ENCODE assay signal across 13 cellular contexts in the genomic region with DNA sequence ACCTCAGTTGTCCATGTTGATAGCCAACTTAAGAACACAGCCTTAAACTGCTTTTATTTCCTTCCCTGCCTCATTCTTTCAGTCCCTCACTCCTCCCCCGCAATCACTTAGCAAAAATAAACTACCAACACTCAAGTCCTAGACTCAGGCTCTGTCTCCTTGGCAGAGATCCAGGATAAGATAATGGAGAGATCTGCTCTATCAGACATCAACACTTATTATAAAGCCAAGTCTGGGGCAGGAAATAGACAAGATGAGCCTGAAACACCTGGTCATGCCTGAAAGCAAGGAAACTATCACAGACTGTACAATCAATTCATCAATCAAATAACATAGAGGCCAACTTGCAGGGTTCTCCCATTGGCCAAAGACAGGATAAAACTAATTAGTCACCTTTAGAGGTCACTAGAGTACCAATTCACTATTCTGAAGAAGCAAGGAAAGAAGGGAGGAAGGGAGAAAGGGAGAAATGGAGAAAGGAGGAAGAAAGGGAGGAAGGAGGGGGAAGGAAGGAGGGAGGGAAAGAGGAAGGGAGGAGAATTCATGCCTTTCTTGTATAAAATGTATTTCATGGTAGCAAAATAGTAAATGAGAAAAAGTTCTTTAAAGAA. TPM values are rescaled to one million over a fixed set of nuclear protein-coding genes. Genes with fewer than 3 reads are reported as not detected.
DNase-seq lines count a peak whose midpoint lies in the region; ATAC-seq and TF ChIP-seq lines count a peak whose summit lies in the region.
"Had no signal": no experiment of that assay in that cellular context is flagged by ENCODE, and none has a peak within 500 bp of the region (broad histone marks: within the 10 kb centered on the region; RNA-seq: fewer than 3 reads in every experiment).

No MANE protein-coding gene starts in this region.

- DNase-seq in natural killer cell, result no peak
- no peak for DNase-seq in natural killer cell treated with Interleukin-12 subunit alpha and Interleukin-12 subunit beta and Interleukin-15 and Interleukin-18, amount 100 ng/mL, for 72 hours (ENCODE audit: low spot score)
- DNase-seq in NCI-H345 (lab: John Stamatoyannopoulos, UW), result peak; percentile 9
- DNase-seq in fibroblast of mammary gland (ENCODE audit: low read depth), result peak; percentile 0
- DNase-seq in hippocampal formation (lab: John Stamatoyannopoulos, UW), result no peak
- no peak for DNase-seq in neuronal stem cell (ENCODE audit: low spot score)
- no peak for DNase-seq in activated CD4-positive, alpha-beta memory T cell treated with anti-CD3 and anti-CD28 coated beads for 36 hours
- no peak for DNase-seq in putamen (ENCODE audit: low spot score)
- DNase-seq: effector CD4-positive, alpha-beta T cell; mesenchymal stem cell; stimulated activated CD4-positive, alpha-beta T cell treated with anti-CD3 and anti-CD28 coated beads, Interleukin-12 subunit alpha, Interleukin-12 subunit beta, amount 100 ng/mL, for 4 hours had no signal

- H4K91ac ChIP-seq in neuronal stem cell (ENCODE audit: low read depth, low read length, poor library complexity), result no peak overlapping the region

- H3K4me3 ChIP-seq in fibroblast of mammary gland (ENCODE audit: control insufficient read depth, low read depth, low read length) (no peak overlapping the region), neuronal stem cell (ENCODE audit: low read length in 2 of 2) (no peak overlapping the region)

- peak in 1 of 3 donors; percentile 45 for ATAC-seq in natural killer cell
- ATAC-seq in natural killer cell treated with Interleukin-12 subunit alpha and Interleukin-12 subunit beta and Interleukin-15 and Interleukin-18, amount 100 ng/mL, for 72 hours, result no peak
- ATAC-seq: activated T-helper 17 cell treated with anti-CD3 and anti-CD28 coated beads, Interleukin-2, amount 50 U/mL, for 72 hours had no signal

- H3K4me2 ChIP-seq in neuronal stem cell (ENCODE audit: insufficient read depth, low read length, poor library complexity, severe bottlenecking), result no peak overlapping the region

- H2BK12ac ChIP-seq in neuronal stem cell (ENCODE audit: low read length), result no peak overlapping the region

- no peak overlapping the region for H3K14ac ChIP-seq in neuronal stem cell (ENCODE audit: low read length)

- no peak overlapping the region for H3K9ac ChIP-seq in neuronal stem cell (ENCODE audit: low read depth, low read length, poor library complexity)

- intact Hi-C loops in natural killer cell (cut with micrococcal nuclease), result loop anchor here (1.0 to 2.0 kb wide), 2 partner anchors 96 to 144 kb away; partner anchors contain the start of gene CALB2
- intact Hi-C loops in activated CD4-positive, alpha-beta memory T cell treated with anti-CD3 and anti-CD28 coated beads for 36 hours (cut with micrococcal nuclease), result no loop called here

- no peak overlapping the region for H3K23ac ChIP-seq in neuronal stem cell (ENCODE audit: low read depth, low read length, poor library complexity)

- no CpG with 5 or more reads among the region's 1 CpG for WGBS in neuronal stem cell (ENCODE audit: extremely low coverage in 2 of 2, insufficient read length in 2 of 2, insufficient replicate concordance in 1 of 2), 2 donors

- no peaks in the 10 kb centered on the region for H3K4me1 ChIP-seq in neuronal stem cell (ENCODE audit: control insufficient read depth in 2 of 2, insufficient read depth in 1 of 2, low read depth in 1 of 2, low read length in 2 of 2)

- no peak overlapping the region for H3K18ac ChIP-seq in neuronal stem cell (ENCODE audit: low read length)

- no peaks in the 10 kb centered on the region for H3K79me1 ChIP-seq in neuronal stem cell (ENCODE audit: low read depth, low read length)

- H3K27ac ChIP-seq in neuronal stem cell (replicated peaks; ENCODE audit: low read length), result no peak overlapping the region

- H4K8ac ChIP-seq in neuronal stem cell (ENCODE audit: low read depth, low read length), result no peak overlapping the region

- peaks cover 26 to 65% of the 10 kb centered on the region in 2 donors for H3K27me3 Mint-ChIP-seq in natural killer cell (ENCODE audit: low read depth in 2 of 2)
- H3K27me3 Mint-ChIP-seq in natural killer cell treated with Interleukin-12 subunit alpha and Interleukin-12 subunit beta and Interleukin-15 and Interleukin-18, amount 100 ng/mL, for 72 hours, result peaks cover 31 to 54% of the 10 kb centered on the region in 2 donors
- H3K27me3 Mint-ChIP-seq in activated CD4-positive, alpha-beta memory T cell treated with anti-CD3 and anti-CD28 coated beads for 36 hours, result peaks cover 4% of the 10 kb centered on the region

- H3K4ac ChIP-seq in neuronal stem cell (ENCODE audit: low read length), result no peak overlapping the region

- no peaks in the 10 kb centered on the region for H3K4me1 Mint-ChIP-seq in natural killer cell
- H3K4me1 Mint-ChIP-seq in natural killer cell treated with Interleukin-12 subunit alpha and Interleukin-12 subunit beta and Interleukin-15 and Interleukin-18, amount 100 ng/mL, for 72 hours (ENCODE audit: low read depth in 2 of 2), result no peaks in the 10 kb centered on the region
- H3K4me1 Mint-ChIP-seq in activated CD4-positive, alpha-beta memory T cell treated with anti-CD3 and anti-CD28 coated beads for 36 hours (ENCODE audit: low read depth), result no peaks in the 10 kb centered on the region
- H3K4me1 Mint-ChIP-seq: activated T-helper 17 cell treated with anti-CD3 and anti-CD28 coated beads, Interleukin-2, amount 50 U/mL, for 72 hours had no signal

- no peaks in the 10 kb centered on the region for H3K36me3 ChIP-seq in neuronal stem cell (replicated peaks in 1 of 2; ENCODE audit: control insufficient read depth in 2 of 2, insufficient read depth in 2 of 2, low read length in 2 of 2)

- H2AK5ac ChIP-seq in neuronal stem cell (ENCODE audit: low read depth, low read length), result no peak overlapping the region

- H2BK120ac ChIP-seq in neuronal stem cell (ENCODE audit: low read depth, low read length), result no peak overlapping the region

- POLR2A ChIA-PET in activated CD4-positive, alpha-beta memory T cell treated with anti-CD3 and anti-CD28 coated beads for 36 hours (lab: Charles Lee), result no interaction called here

- CTCF ChIA-PET in activated CD4-positive, alpha-beta memory T cell treated with anti-CD3 and anti-CD28 coated beads for 36 hours (lab: Charles Lee), result interaction anchor here (2.1 kb wide), 1 partner anchor 97 kb away, joined by 10 read pairs; no protein-coding TSS in a partner anchor

- H3K4me3 Mint-ChIP-seq in natural killer cell, result no peak overlapping the region
- no peak overlapping the region for H3K4me3 Mint-ChIP-seq in natural killer cell treated with Interleukin-12 subunit alpha and Interleukin-12 subunit beta and Interleukin-15 and Interleukin-18, amount 100 ng/mL, for 72 hours
- no peak overlapping the region for H3K4me3 Mint-ChIP-seq in activated CD4-positive, alpha-beta memory T cell treated with anti-CD3 and anti-CD28 coated beads for 36 hours
- H3K4me3 Mint-ChIP-seq: activated T-helper 17 cell treated with anti-CD3 and anti-CD28 coated beads, Interleukin-2, amount 50 U/mL, for 72 hours; T-helper 1 cell treated with Interleukin-12 subunit alpha and Interleukin-12 subunit beta and Interleukin-4 antibody, amounts not matched to agents 30 μg/mL and 1 μg/mL, for 36 hours had no signal

- H3K9me3 Mint-ChIP-seq in natural killer cell, result no peaks in the 10 kb centered on the region
- no peaks in the 10 kb centered on the region for H3K9me3 Mint-ChIP-seq in natural killer cell treated with Interleukin-12 subunit alpha and Interleukin-12 subunit beta and Interleukin-15 and Interleukin-18, amount 100 ng/mL, for 72 hours
- H3K9me3 Mint-ChIP-seq in activated CD4-positive, alpha-beta memory T cell treated with anti-CD3 and anti-CD28 coated beads for 36 hours, result peaks cover 3% of the 10 kb centered on the region
- H3K9me3 Mint-ChIP-seq: activated T-helper 17 cell treated with anti-CD3 and anti-CD28 coated beads, Interleukin-2, amount 50 U/mL, for 72 hours; T-helper 1 cell treated with Interleukin-12 subunit alpha and Interleukin-12 subunit beta and Interleukin-4 antibody, amounts not matched to agents 30 μg/mL and 1 μg/mL, for 36 hours had no signal

- H2BK5ac ChIP-seq in neuronal stem cell (ENCODE audit: low read length), result no peak overlapping the region

- H2AFZ ChIP-seq in neuronal stem cell (ENCODE audit: low read length), result no peak overlapping the region

- H3K27me3 ChIP-seq in neuronal stem cell (ENCODE audit: control insufficient read depth in 3 of 3, insufficient read depth in 3 of 3, low read depth in 1 of 3, low read length in 3 of 3), result no peaks in the 10 kb centered on the region

- no peak overlapping the region for H3K27ac Mint-ChIP-seq in natural killer cell
- no peak overlapping the region for H3K27ac Mint-ChIP-seq in natural killer cell treated with Interleukin-12 subunit alpha and Interleukin-12 subunit beta and Interleukin-15 and Interleukin-18, amount 100 ng/mL, for 72 hours
- H3K27ac Mint-ChIP-seq in activated CD4-positive, alpha-beta memory T cell treated with anti-CD3 and anti-CD28 coated beads for 36 hours, result no peak overlapping the region
- H3K27ac Mint-ChIP-seq: activated T-helper 17 cell treated with anti-CD3 and anti-CD28 coated beads, Interleukin-2, amount 50 U/mL, for 72 hours; T-helper 1 cell treated with Interleukin-12 subunit alpha and Interleukin-12 subunit beta and Interleukin-4 antibody, amounts not matched to agents 30 μg/mL and 1 μg/mL, for 36 hours had no signal

- TF ChIP-seq CTCF in natural killer cell (IDR thresholded peaks at IDR 0.05) (peak; percentile 41), fibroblast of mammary gland (conservative IDR thresholded peaks at IDR 0.05; ENCODE audit: control insufficient read depth, insufficient read depth, low read depth, low read length) (no peak)

- no peaks in the 10 kb centered on the region for H3K9me3 ChIP-seq in neuronal stem cell (replicated peaks in 1 of 2; ENCODE audit: control insufficient read depth in 2 of 2, insufficient read depth in 1 of 2, low read depth in 1 of 2, low read length in 2 of 2)

- H3K36me3 Mint-ChIP-seq in natural killer cell, result no peaks in the 10 kb centered on the region
- H3K36me3 Mint-ChIP-seq in natural killer cell treated with Interleukin-12 subunit alpha and Interleukin-12 subunit beta and Interleukin-15 and Interleukin-18, amount 100 ng/mL, for 72 hours, result no peaks in the 10 kb centered on the region
- H3K36me3 Mint-ChIP-seq in activated CD4-positive, alpha-beta memory T cell treated with anti-CD3 and anti-CD28 coated beads for 36 hours, result no peaks in the 10 kb centered on the region

- no peak overlapping the region for H2BK15ac ChIP-seq in neuronal stem cell (ENCODE audit: low read length)

RNA-seq across cellular contexts. Expression of gene HYDIN, which starts 15.6 kb away (rescaled TPM):
- total RNA-seq in natural killer cell, result 1 to 10 TPM in 1 of 3 donors, under 1 TPM in 2; 0.43 to 1.1 (median 0.82) TPM
- total RNA-seq in natural killer cell treated with Interleukin-12 subunit alpha and Interleukin-12 subunit beta and Interleukin-15 and Interleukin-18, amount 100 ng/mL, for 72 hours, result not detected
- polyA plus RNA-seq in neuronal stem cell (2013, experiment 1 of 2), result 2.7 TPM
- 2.8 TPM for polyA plus RNA-seq in neuronal stem cell (2013, experiment 2 of 2)
- not detected for total RNA-seq in activated CD4-positive, alpha-beta memory T cell treated with anti-CD3 and anti-CD28 coated beads for 36 hours

Comparison
In these comparisons a context has a peak if more than half of its experiments do, and no peak if none do; other contexts are left out.
1. DNase-seq: peak in NCI-H345 (single experiment) and fibroblast of mammary gland (single experiment); none in natural killer cell (single experiment), natural killer cell treated with Interleukin-12 subunit alpha and Interleukin-12 subunit beta and Interleukin-15 and Interleukin-18, amount 100 ng/mL, for 72 hours (single experiment), hippocampal formation (0 of 2), neuronal stem cell (single experiment), activated CD4-positive, alpha-beta memory T cell treated with anti-CD3 and anti-CD28 coated beads for 36 hours (single experiment) and putamen (single experiment).